In the genomic region with DNA sequence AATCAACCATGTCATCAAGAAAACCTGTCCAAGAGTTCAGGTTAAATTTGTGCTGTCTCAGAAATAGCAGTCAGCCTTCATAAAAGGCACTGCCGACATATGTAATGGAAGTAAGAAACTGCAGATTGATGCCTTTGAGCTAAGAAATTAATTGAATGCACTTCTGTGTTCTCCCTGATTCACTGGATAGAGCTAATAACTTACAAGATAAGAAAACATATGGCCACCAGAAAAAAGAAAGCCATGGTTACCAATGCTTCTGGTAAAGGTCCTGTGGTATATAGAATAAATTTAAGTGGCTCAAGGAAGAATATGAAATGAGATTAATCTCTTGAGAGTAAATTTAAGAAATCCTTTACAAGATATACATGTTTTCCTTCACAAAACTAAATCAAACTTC, we compare ENCODE assay signal across 21 cellular contexts.
"Had no signal": no experiment of that assay in that cellular context is flagged by ENCODE, and none has a peak within 500 bp of the region (broad histone marks: within the 10 kb centered on the region; RNA-seq: fewer than 3 reads in every experiment).

No MANE protein-coding gene starts in this region.

- DNase-seq: natural killer cell; occipital lobe; ovary; posterior cingulate gyrus; psoas muscle; right cardiac atrium; right lobe of liver; sigmoid colon; small intestine; stimulated activated CD4-positive, alpha-beta T cell treated with anti-CD3 and anti-CD28 coated beads, Interleukin-15, amount 100 ng/mL, for 24 hours; stimulated activated CD4-positive, alpha-beta T cell treated with anti-CD3 and anti-CD28 coated beads, Interleukin-2, amount 100 ng/mL, for 24 hours; stimulated activated CD4-positive, alpha-beta T cell treated with anti-CD3 and anti-CD28 coated beads, Interleukin-2, amount 100 ng/mL, for 48 hours; stimulated activated CD4-positive, alpha-beta T cell treated with anti-CD3 and anti-CD28 coated beads, Interleukin-4, amount 100 ng/mL, for 24 hours; stimulated activated naive B cell treated with anti-CD40 and anti-IgM and Interleukin-4, amounts not matched to agents 10 μg/mL and 1 μg/mL and 100 μg/mL, for 72 hours; stimulated activated naive CD4-positive, alpha-beta T cell treated with Interleukin-2 at 50 U/mL for 16 hours; stomach; thyroid gland; trophoblast cell; upper lobe of left lung had no signal

- ATAC-seq: natural killer cell; psoas muscle; right cardiac atrium; right lobe of liver; stimulated activated effector memory CD8-positive, alpha-beta T cell treated with anti-CD3 and anti-CD28 coated beads, Interleukin-12 subunit alpha, Interleukin-12 subunit beta, amount 100 ng/mL, for 72 hours; stimulated activated naive B cell treated with anti-CD40 and anti-IgM and Interleukin-4, amounts not matched to agents 10 μg/mL and 1 μg/mL and 100 μg/mL, for 72 hours had no signal

- FAIRE-seq: small intestine, urothelium cell line had no signal
